Comparison of ENCODE assay signal across 8 cellular contexts in genomic region chr21:44816761-44817505, GRCh38. TPM values are rescaled to one million over a fixed set of nuclear protein-coding genes. Genes with fewer than 3 reads are reported as not detected.
A peak's percentile ranks its signal among the peaks of the same experiment; 100 is the strongest.
DNase-seq lines count a peak whose midpoint lies in the region; ATAC-seq and TF ChIP-seq lines count a peak whose summit lies in the region.

No MANE protein-coding gene starts in this region.

- TF ChIP-seq CTCF in WTC11 (IDR thresholded peaks at IDR 0.05) (no peak), smooth muscle cell (IDR thresholded peaks at IDR 0.05; ENCODE audit: borderline replicate concordance, insufficient read depth, poor library complexity, severe bottlenecking) (no peak)

- H3K27me3 ChIP-seq in smooth muscle cell (ENCODE audit: low read depth) = no peaks in the 10 kb centered on the region

- DNase-seq in WTC11 (ENCODE audit: low spot score) (no peak), left ventricle myocardium superior (no peak), smooth muscle cell (lab: John Stamatoyannopoulos, UW; ENCODE audit: unreplicated experiment) (no peak), NCI-H1694 (lab: John Stamatoyannopoulos, UW) (no peak), DMS79 (lab: John Stamatoyannopoulos, UW) (no peak)
- DNase-seq in activated CD4-positive, CD25-positive, alpha-beta regulatory T cell treated with anti-CD3 and anti-CD28 coated beads, Interleukin-2, amount 50 U/mL, for 72 hours = no peak
- DNase-seq in activated CD8-positive, alpha-beta memory T cell treated with anti-CD3 and anti-CD28 coated beads, Interleukin-2, amount 50 U/mL, for 48 hours = no peak

- no peaks in the 10 kb centered on the region for H3F3A ChIP-seq in smooth muscle cell (ENCODE audit: low read depth)

- peaks cover 16% of the 10 kb centered on the region for H3K36me3 Mint-ChIP-seq in WTC11

- H3K36me3 ChIP-seq in smooth muscle cell (ENCODE audit: low read depth) = no peaks in the 10 kb centered on the region

- H3K79me2 ChIP-seq in smooth muscle cell (ENCODE audit: low read depth) = peaks cover 25% of the 10 kb centered on the region

- peak overlapping the region; percentile 91 for H3K4me3 ChIP-seq in smooth muscle cell

- H3K9ac ChIP-seq in smooth muscle cell (ENCODE audit: low read depth) = no peak overlapping the region

- peaks cover 10% of the 10 kb centered on the region for H3K4me1 Mint-ChIP-seq in WTC11

- CTCF ChIA-PET in WTC11 (lab: Charles Lee) = interaction anchor here (0.6 to 1.0 kb wide), 7 partner anchors 16 to 331 kb away, joined by 3 to 5 read pairs (median 4); partner anchors contain the start of gene UBE2G2

- H3K27ac ChIP-seq in smooth muscle cell (ENCODE audit: low read depth) = no peak overlapping the region

- H3K4me1 ChIP-seq in smooth muscle cell (ENCODE audit: low read depth) = no peaks in the 10 kb centered on the region

- peak overlapping the region; percentile 72 for H3K4me3 Mint-ChIP-seq in WTC11

- ATAC-seq in GM21576 (IDR thresholded peaks at IDR 0.05; ENCODE audit: unreplicated experiment) = peak; percentile 22
- ATAC-seq in WTC11 = no peak; the same call in 1 of the 2 replicates
- peak; percentile 2 for ATAC-seq in left ventricle myocardium superior

- WGBS in smooth muscle cell (ENCODE audit: low lambda C conversion rate) = 55% methylated on average over 21 of the region's 57 CpGs

- no peak overlapping the region for H3K27ac Mint-ChIP-seq in WTC11

- peak overlapping the region; percentile 93 for H3K4me2 ChIP-seq in smooth muscle cell

- POLR2A ChIA-PET in WTC11 (lab: Charles Lee) = interaction anchor here (0.9 to 1.1 kb wide), 3 partner anchors 16 to 57 kb away, joined by 3 to 5 read pairs (median 3); partner anchors contain the start of genes PTTG1IP and UBE2G2

- H3K27me3 Mint-ChIP-seq in WTC11 (ENCODE audit: low read depth) = peaks cover 29% of the 10 kb centered on the region

- H4K20me1 ChIP-seq in smooth muscle cell (ENCODE audit: low read depth) = peaks cover 56% of the 10 kb centered on the region

- intact Hi-C loops in left ventricle myocardium superior (cut with micrococcal nuclease) = no loop called here

- H3K9me3 Mint-ChIP-seq in WTC11 = peaks cover 17% of the 10 kb centered on the region

- no peak overlapping the region for H2AFZ ChIP-seq in smooth muscle cell (ENCODE audit: low read depth)

- no peaks in the 10 kb centered on the region for H3K9me3 ChIP-seq in smooth muscle cell (replicated peaks; ENCODE audit: low read depth)

TF ChIP-seq in WTC11, 78 proteins besides CTCF, POLR2A, EP300 and RAD21:
- TF ChIP-seq FOXK1 (CRISPR knock-in tag; IDR thresholded peaks at IDR 0.05) = 0 out of 2 replicates have a peak, but pooled peaks have one; percentile 20
- no peak for TF ChIP-seq RELA (CRISPR knock-in tag; IDR thresholded peaks at IDR 0.05; ENCODE audit: borderline replicate concordance)
- no peak for TF ChIP-seq ZNF263 (CRISPR knock-in tag; IDR thresholded peaks at IDR 0.05; ENCODE audit: low read depth)

RNA-seq across cellular contexts. Expression of gene SUMO3, which starts 0.9 kb away (rescaled TPM):
- 81.7 to 86.3 TPM (median 85.4 TPM) in 3 replicates for total RNA-seq in WTC11 (2021)
- 72.2 TPM for total RNA-seq in left ventricle myocardium superior
- 82.8 and 87.9 TPM in 2 replicates for total RNA-seq in smooth muscle cell
- 116 and 124 TPM in 2 replicates for polyA plus RNA-seq in smooth muscle cell

RNA-seq across cellular contexts. Expression of gene UBE2G2, which starts 15.3 kb away (rescaled TPM):
- 109 to 117 TPM (median 113 TPM) in 3 replicates for total RNA-seq in WTC11 (2021)
- total RNA-seq in left ventricle myocardium superior = 70.0 TPM
- total RNA-seq in smooth muscle cell = 34.1 and 35.6 TPM in 2 replicates
- polyA plus RNA-seq in smooth muscle cell = 33.1 and 38.0 TPM in 2 replicates

RNA-seq across cellular contexts. Expression of gene PTTG1IP, which starts 56.6 kb away (rescaled TPM):
- total RNA-seq in WTC11 (2021) (96.0 to 117 TPM (median 112 TPM) in 3 replicates), left ventricle myocardium superior (143 TPM), smooth muscle cell (331 and 369 TPM in 2 replicates)
- 314 and 340 TPM in 2 replicates for polyA plus RNA-seq in smooth muscle cell
